6 cellular contexts compared by ENCODE assay signal in the genomic region with DNA sequence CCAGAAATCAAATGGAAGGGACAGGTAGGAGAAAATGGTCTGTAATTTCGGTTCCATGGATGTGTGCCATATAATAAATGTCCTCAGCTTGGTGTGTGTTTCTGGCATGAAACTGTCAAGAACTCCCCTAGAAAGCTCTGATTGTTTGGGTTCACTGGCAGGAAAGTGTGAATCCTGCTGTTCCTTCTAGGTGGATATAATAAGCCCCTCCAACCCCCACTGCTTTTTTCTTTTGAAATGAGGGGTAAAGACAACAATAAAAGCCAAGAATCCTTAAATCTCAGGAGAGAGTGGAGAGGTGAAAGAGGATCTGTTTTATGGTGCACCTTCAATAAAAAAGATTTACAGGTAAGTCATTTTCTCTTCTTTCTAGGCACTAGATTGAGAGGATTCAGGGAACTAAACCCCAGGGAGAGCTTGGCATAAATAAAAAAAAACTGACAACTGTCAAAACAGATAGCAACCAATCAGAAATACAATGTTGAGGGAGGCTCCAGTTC.
"Had no signal": no experiment of that assay in that cellular context is flagged by ENCODE, and none has a peak within 500 bp of the region (broad histone marks: within the 10 kb centered on the region; RNA-seq: fewer than 3 reads in every experiment).

No MANE protein-coding gene starts in this region.

- H3K4me1 Mint-ChIP-seq: GM23338 had no signal

- H2AFZ ChIP-seq: GM23338 had no signal

- H3K27ac Mint-ChIP-seq: GM23338 had no signal

- H3K4me3 ChIP-seq: GM23338, K562 had no signal

- H3K9me3 Mint-ChIP-seq: GM23338, H9 had no signal

- H3K4me2 ChIP-seq: GM23338 had no signal

- ATAC-seq: K562 had no signal

- DNase-seq: H9, HCEC 1CT, IMR-90, KG1 had no signal

- H3K4me3 Mint-ChIP-seq: GM23338, H9 had no signal
